In the genomic region with DNA sequence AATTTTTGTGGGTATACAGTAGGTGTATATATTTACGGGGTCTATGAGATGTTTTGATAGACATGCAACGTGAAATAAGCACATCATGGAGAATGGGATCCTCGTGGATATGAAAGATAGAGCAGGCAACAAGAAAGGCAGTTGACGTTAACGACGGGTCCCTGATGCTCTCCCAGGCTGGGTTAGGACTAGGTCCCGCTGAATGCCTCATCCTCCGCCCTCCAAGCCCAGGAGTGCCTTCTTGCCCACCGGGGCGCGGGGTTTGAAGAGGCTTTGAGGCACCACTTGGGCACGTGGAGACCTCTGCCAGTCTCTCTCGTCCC, we compare ENCODE assay signal across 9 cellular contexts. TPM values are rescaled to one million over a fixed set of nuclear protein-coding genes. Genes with fewer than 3 reads are reported as not detected.
A peak's percentile ranks its signal among the peaks of the same experiment; 100 is the strongest.
DNase-seq lines count a peak whose midpoint lies in the region; ATAC-seq lines count a peak whose summit lies in the region.
"Had no signal": no experiment of that assay in that cellular context is flagged by ENCODE, and none has a peak within 500 bp of the region (broad histone marks: within the 10 kb centered on the region; RNA-seq: fewer than 3 reads in every experiment).

No MANE protein-coding gene starts in this region.

- intact Hi-C loops in Right ventricle myocardium superior (cut with DNase I) = loop anchor here (10.0 kb wide), 1 partner anchor 595 kb away; no protein-coding TSS in a partner anchor

- no peak overlapping the region for H3K27ac ChIP-seq in SJSA1
- H3K27ac ChIP-seq: epithelial cell of prostate had no signal

- H3K9me3 Mint-ChIP-seq in activated T-cell treated with anti-CD3 and anti-CD28 coated beads, Interleukin-2, amount 50 U/mL, for 4 hours = no peaks in the 10 kb centered on the region

- H3K36me3 ChIP-seq in SJSA1 (no peaks in the 10 kb centered on the region), skeletal muscle satellite cell (ENCODE audit: insufficient read depth, low read length) (no peaks in the 10 kb centered on the region)

- peaks cover 23% of the 10 kb centered on the region for H3K4me1 Mint-ChIP-seq in activated T-cell treated with anti-CD3 and anti-CD28 coated beads, Interleukin-2, amount 50 U/mL, for 4 hours (ENCODE audit: low read depth)

- H3K27me3 ChIP-seq in SJSA1 (replicated peaks) = no peaks in the 10 kb centered on the region
- no peaks in the 10 kb centered on the region for H3K27me3 ChIP-seq in skeletal muscle satellite cell (ENCODE audit: control insufficient read depth, insufficient read depth, low read length)

- DNase-seq in activated T-cell treated with anti-CD3 and anti-CD28 coated beads, Interleukin-2, amount 50 U/mL, for 4 hours = no peak
- DNase-seq in activated T-cell treated with anti-CD3 and anti-CD28 coated beads for 4 hours = no peak
- DNase-seq in SJSA1 (ENCODE audit: low read depth in 1 of 2, low spot score in 2 of 2) = no peak
- no peak for DNase-seq in Right ventricle myocardium superior
- DNase-seq in NCI-H526 treated with DMSO at 0.1 percent for 48 hours (lab: John Stamatoyannopoulos, UW) = no peak
- DNase-seq in COR-L47 (lab: John Stamatoyannopoulos, UW) = no peak

- H3K4me1 ChIP-seq in SJSA1 (replicated peaks) (peaks cover 19% of the 10 kb centered on the region), skeletal muscle satellite cell (ENCODE audit: control insufficient read depth, insufficient read depth, low read length) (peaks cover 13% of the 10 kb centered on the region)

- peak overlapping the region; percentile 96 for H3K4me2 ChIP-seq in skeletal muscle satellite cell (ENCODE audit: low read length)

- peak; percentile 29 to 35 for ATAC-seq in activated T-cell treated with anti-CD3 and anti-CD28 coated beads, Interleukin-2, amount 50 U/mL, for 4 hours
- ATAC-seq in Right ventricle myocardium superior (ENCODE audit: poor library complexity) (peak; percentile 18), GM18517 (IDR thresholded peaks at IDR 0.05; ENCODE audit: unreplicated experiment) (no peak)

- peak overlapping the region; percentile 85 for H3K4me3 Mint-ChIP-seq in activated T-cell treated with anti-CD3 and anti-CD28 coated beads, Interleukin-2, amount 50 U/mL, for 4 hours

- H3K4me3 ChIP-seq in SJSA1 = peak overlapping the region; percentile 52
- H3K4me3 ChIP-seq in skeletal muscle satellite cell (ENCODE audit: low read length) = peak overlapping the region; percentile 87

- H3K9me3 ChIP-seq in SJSA1 (replicated peaks) (no peaks in the 10 kb centered on the region), skeletal muscle satellite cell (replicated peaks; ENCODE audit: low read length) (peaks cover 2% of the 10 kb centered on the region)

- no peaks in the 10 kb centered on the region for H3K27me3 Mint-ChIP-seq in activated T-cell treated with anti-CD3 and anti-CD28 coated beads, Interleukin-2, amount 50 U/mL, for 4 hours (ENCODE audit: low read depth)

- H3K36me3 Mint-ChIP-seq in activated T-cell treated with anti-CD3 and anti-CD28 coated beads, Interleukin-2, amount 50 U/mL, for 4 hours (ENCODE audit: insufficient read depth) = peaks cover 3% of the 10 kb centered on the region

- no peak overlapping the region for H3K9ac ChIP-seq in skeletal muscle satellite cell (ENCODE audit: low read depth, low read length)

RNA-seq across cellular contexts. Expression of gene ZFP90, which starts 9.5 kb away (rescaled TPM):
- total RNA-seq in activated T-cell treated with anti-CD3 and anti-CD28 coated beads, Interleukin-2, amount 50 U/mL, for 4 hours = 10 to 100 TPM; 12.2 to 13.4 (median 12.6) TPM
- 14.4 and 18.2 TPM in 2 replicates for total RNA-seq in SJSA1 (2014; rRNA removed; shearing (Covaris generic))
- total RNA-seq in Right ventricle myocardium superior = 10.3 TPM
- total RNA-seq in skeletal muscle satellite cell (2012; rRNA removed) = 18.3 and 23.6 TPM in 2 replicates
